Comparison of ENCODE assay signal across 1 cellular context in the genomic region with DNA sequence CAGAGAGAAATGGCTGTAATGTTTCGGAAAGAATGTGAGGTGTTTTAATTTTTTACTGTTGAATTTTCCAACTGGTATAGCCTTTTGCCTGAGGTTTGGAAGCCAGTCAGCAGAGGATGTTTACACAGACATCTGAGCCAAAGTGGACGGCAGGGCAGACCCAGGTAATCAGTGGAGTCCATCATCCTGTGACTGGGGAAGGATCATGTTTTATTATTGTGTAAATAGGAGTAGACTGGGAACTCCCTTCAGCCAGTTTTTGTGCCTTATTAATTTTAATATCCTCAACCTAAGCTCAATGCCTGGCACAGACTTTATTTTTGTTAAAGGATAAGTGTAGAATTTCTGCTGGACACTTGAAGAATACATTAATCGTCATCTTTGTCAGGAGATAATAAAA.
TF ChIP-seq lines count a peak whose summit lies in the region.

No MANE protein-coding gene starts in this region.

TF ChIP-seq in WTC11, 78 proteins besides CTCF, POLR2A, EP300 and RAD21 (continued from another document):
- TF ChIP-seq USF2 (CRISPR knock-in tag; IDR thresholded peaks at IDR 0.05) (no peak), ERG (CRISPR knock-in tag; IDR thresholded peaks at IDR 0.05) (no peak), IRF1 (CRISPR knock-in tag; IDR thresholded peaks at IDR 0.05) (no peak)
- TF ChIP-seq, protein P1, sequence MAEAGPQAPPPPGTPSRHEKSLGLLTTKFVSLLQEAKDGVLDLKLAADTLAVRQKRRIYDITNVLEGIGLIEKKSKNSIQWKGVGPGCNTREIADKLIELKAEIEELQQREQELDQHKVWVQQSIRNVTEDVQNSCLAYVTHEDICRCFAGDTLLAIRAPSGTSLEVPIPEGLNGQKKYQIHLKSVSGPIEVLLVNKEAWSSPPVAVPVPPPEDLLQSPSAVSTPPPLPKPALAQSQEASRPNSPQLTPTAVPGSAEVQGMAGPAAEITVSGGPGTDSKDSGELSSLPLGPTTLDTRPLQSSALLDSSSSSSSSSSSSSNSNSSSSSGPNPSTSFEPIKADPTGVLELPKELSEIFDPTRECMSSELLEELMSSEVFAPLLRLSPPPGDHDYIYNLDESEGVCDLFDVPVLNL (CRISPR knock-in tag; IDR thresholded peaks at IDR 0.05; ENCODE audit: borderline replicate concordance, low read depth): no peak
